Comparison of ENCODE assay signal across 1 cellular context in genomic region chr7:51132661-51133060, GRCh38.
TF ChIP-seq lines count a peak whose summit lies in the region.

No MANE protein-coding gene starts in this region.

TF ChIP-seq in WTC11, 78 proteins besides CTCF, POLR2A, EP300 and RAD21 (continued from another document):
- TF ChIP-seq, protein P1, sequence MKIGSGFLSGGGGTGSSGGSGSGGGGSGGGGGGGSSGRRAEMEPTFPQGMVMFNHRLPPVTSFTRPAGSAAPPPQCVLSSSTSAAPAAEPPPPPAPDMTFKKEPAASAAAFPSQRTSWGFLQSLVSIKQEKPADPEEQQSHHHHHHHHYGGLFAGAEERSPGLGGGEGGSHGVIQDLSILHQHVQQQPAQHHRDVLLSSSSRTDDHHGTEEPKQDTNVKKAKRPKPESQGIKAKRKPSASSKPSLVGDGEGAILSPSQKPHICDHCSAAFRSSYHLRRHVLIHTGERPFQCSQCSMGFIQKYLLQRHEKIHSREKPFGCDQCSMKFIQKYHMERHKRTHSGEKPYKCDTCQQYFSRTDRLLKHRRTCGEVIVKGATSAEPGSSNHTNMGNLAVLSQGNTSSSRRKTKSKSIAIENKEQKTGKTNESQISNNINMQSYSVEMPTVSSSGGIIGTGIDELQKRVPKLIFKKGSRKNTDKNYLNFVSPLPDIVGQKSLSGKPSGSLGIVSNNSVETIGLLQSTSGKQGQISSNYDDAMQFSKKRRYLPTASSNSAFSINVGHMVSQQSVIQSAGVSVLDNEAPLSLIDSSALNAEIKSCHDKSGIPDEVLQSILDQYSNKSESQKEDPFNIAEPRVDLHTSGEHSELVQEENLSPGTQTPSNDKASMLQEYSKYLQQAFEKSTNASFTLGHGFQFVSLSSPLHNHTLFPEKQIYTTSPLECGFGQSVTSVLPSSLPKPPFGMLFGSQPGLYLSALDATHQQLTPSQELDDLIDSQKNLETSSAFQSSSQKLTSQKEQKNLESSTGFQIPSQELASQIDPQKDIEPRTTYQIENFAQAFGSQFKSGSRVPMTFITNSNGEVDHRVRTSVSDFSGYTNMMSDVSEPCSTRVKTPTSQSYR (CRISPR knock-in tag; IDR thresholded peaks at IDR 0.05) = no peak
- TF ChIP-seq ARID4B (CRISPR knock-in tag; IDR thresholded peaks at IDR 0.05; ENCODE audit: borderline replicate concordance) = no peak
- no peak for TF ChIP-seq STAT6 (CRISPR knock-in tag; conservative IDR thresholded peaks at IDR 0.05; ENCODE audit: low read depth)
- no peak for TF ChIP-seq ATF1 (CRISPR knock-in tag; IDR thresholded peaks at IDR 0.05)
- TF ChIP-seq, protein P2, sequence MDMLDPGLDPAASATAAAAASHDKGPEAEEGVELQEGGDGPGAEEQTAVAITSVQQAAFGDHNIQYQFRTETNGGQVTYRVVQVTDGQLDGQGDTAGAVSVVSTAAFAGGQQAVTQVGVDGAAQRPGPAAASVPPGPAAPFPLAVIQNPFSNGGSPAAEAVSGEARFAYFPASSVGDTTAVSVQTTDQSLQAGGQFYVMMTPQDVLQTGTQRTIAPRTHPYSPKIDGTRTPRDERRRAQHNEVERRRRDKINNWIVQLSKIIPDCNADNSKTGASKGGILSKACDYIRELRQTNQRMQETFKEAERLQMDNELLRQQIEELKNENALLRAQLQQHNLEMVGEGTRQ (CRISPR knock-in tag; IDR thresholded peaks at IDR 0.05) = no peak
